In the genomic region with DNA sequence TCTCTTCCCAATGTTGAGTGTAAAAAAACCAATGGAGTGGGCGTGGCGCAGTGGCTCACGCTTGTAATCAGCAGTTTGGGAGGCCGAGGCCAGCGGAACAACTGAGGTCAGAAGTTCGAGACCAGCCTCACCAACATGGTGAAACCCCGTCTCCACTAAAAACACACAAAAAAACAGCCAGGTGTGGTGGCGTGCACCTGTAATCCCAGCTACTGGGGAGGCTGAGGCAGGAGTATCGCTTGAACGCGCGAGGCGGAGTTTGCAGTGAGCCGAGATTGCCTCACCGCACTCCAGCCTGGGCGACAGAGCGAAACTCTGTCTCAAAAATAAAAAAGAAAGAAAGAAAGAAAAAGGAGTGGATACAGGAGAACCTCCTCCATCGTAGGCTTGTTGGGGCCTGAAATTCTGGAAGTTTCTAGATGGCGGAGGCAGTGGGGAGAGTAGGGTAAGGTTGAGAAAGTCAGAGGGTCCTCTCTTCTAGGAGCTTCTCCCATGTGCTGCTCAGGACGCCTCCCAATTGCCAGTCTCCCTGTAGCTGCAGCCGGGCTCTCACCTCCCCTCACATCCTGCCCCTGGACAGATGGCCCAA, we compare ENCODE assay signal across 8 cellular contexts. TPM values are rescaled to one million over a fixed set of nuclear protein-coding genes. Genes with fewer than 3 reads are reported as not detected.
DNase-seq lines count a peak whose midpoint lies in the region; ATAC-seq, FAIRE-seq and TF ChIP-seq lines count a peak whose summit lies in the region.

No MANE protein-coding gene starts in this region.

- H3F3A ChIP-seq in PC-3 (ENCODE audit: low read length, unreplicated experiment) = no peaks in the 10 kb centered on the region

- peaks cover 29% of the 10 kb centered on the region for H3K79me2 ChIP-seq in PC-3 (ENCODE audit: low read length)

- peak overlapping the region; percentile 92 to 97 (median 94) for H3K27ac Mint-ChIP-seq in CD4-positive, alpha-beta memory T cell
- H3K27ac Mint-ChIP-seq in endodermal cell = peak overlapping the region; percentile 90
- peak overlapping the region; percentile 91 for H3K27ac Mint-ChIP-seq in osteocyte (ENCODE audit: unreplicated experiment)

- peak overlapping the region; percentile 88 to 94 (median 92) for H3K4me3 Mint-ChIP-seq in CD4-positive, alpha-beta memory T cell
- H3K4me3 Mint-ChIP-seq in endodermal cell = peak overlapping the region; percentile 74
- peak overlapping the region; percentile 79 for H3K4me3 Mint-ChIP-seq in osteocyte (ENCODE audit: unreplicated experiment)

- CTCF ChIA-PET in CD4-positive, alpha-beta memory T cell (lab: Charles Lee; ENCODE audit: partially characterized antibody) = interaction anchor here (0.6 to 3.0 kb wide), 15 partner anchors 8 to 135 kb away, joined by 3 to 101 read pairs (median 6); partner anchors contain the start of genes DCTPP1, ZNF688, ZNF747 and ZNF785
- CTCF ChIA-PET in PC-3 (lab: Charles Lee) = interaction anchor here (0.7 to 1.4 kb wide), 4 partner anchors 18 to 129 kb away, joined by 3 to 6 read pairs (median 4); partner anchors contain the start of gene DCTPP1

- peak overlapping the region; percentile 74 for H3K9ac ChIP-seq in PC-3 (ENCODE audit: low read length)
- no peak overlapping the region for H3K9ac ChIP-seq in endodermal cell (ENCODE audit: extremely low read depth, low read length, poor library complexity, severe bottlenecking)

- H3K36me3 ChIP-seq in CD4-positive, alpha-beta memory T cell (ENCODE audit: insufficient read depth, low read length) = peaks cover 14% of the 10 kb centered on the region
- H3K36me3 ChIP-seq in PC-3 (ENCODE audit: low read depth, low read length) = no peaks in the 10 kb centered on the region
- peaks cover 20% of the 10 kb centered on the region for H3K36me3 ChIP-seq in endodermal cell (ENCODE audit: control insufficient read depth, insufficient read depth, low read length)

- H3K4me1 ChIP-seq in CD4-positive, alpha-beta memory T cell (ENCODE audit: insufficient read depth, low read length) = peaks cover 47% of the 10 kb centered on the region
- H3K4me1 ChIP-seq in PC-3 (ENCODE audit: insufficient read depth, low read length) (peaks cover 3% of the 10 kb centered on the region; the same call in 1 of the 2 replicates), endodermal cell (ENCODE audit: control insufficient read depth, insufficient read depth, low read length) (peaks cover under 1% of the 10 kb centered on the region)

- peaks cover 14% of the 10 kb centered on the region in 2 donors for H3K36me3 Mint-ChIP-seq in CD4-positive, alpha-beta memory T cell
- H3K36me3 Mint-ChIP-seq in endodermal cell (ENCODE audit: low read depth) (peaks cover 18% of the 10 kb centered on the region), osteocyte (ENCODE audit: unreplicated experiment) (peaks cover 7% of the 10 kb centered on the region)

- peak overlapping the region in 1 of 2 donors; percentile 75 for H3K4me3 ChIP-seq in CD4-positive, alpha-beta memory T cell (ENCODE audit: low read length in 2 of 2)
- H3K4me3 ChIP-seq in PC-3 (ENCODE audit: low read length) (peak overlapping the region; percentile 92; the same call in 1 of the 2 replicates), endodermal cell (ENCODE audit: low read length) (peak overlapping the region; percentile 41)

- ATAC-seq in PC-3 (no peak), GM21786 (IDR thresholded peaks at IDR 0.05; ENCODE audit: unreplicated experiment) (no peak)

- FAIRE-seq in urothelium cell line (lab: Jason Lieb, UNC) = no peak

- no peaks in the 10 kb centered on the region for H3K9me2 ChIP-seq in PC-3 (replicated peaks; ENCODE audit: low read length)

- H3K27me3 ChIP-seq in CD4-positive, alpha-beta memory T cell (ENCODE audit: insufficient read depth, low read length) = no peaks in the 10 kb centered on the region
- H3K27me3 ChIP-seq in PC-3 (ENCODE audit: low read length) (no peaks in the 10 kb centered on the region), endodermal cell (ENCODE audit: control insufficient read depth, insufficient read depth, low read length, poor library complexity, severe bottlenecking) (no peaks in the 10 kb centered on the region)

- TSS peak; percentile 93 for BruUV-seq in PC-3 (replicated peaks; lab: Mats Ljungman, UMichigan)

- TF ChIP-seq CTCF in PC-3 (conservative IDR thresholded peaks at IDR 0.05; ENCODE audit: low read depth, low read length) (no peak), endodermal cell (conservative IDR thresholded peaks at IDR 0.05) (no peak), osteocyte (IDR thresholded peaks at IDR 0.05) (no peak)

- 90 to 93% methylated on average over 18 to 21 of the region's 21 CpGs for WGBS in endodermal cell (ENCODE audit: insufficient coverage in 1 of 2, insufficient read length in 1 of 2), 2 experiments

- no peak for DNase-seq in CD4-positive, alpha-beta memory T cell
- no peak for DNase-seq in PC-3
- no peak for DNase-seq in endodermal cell
- DNase-seq in osteocyte (ENCODE audit: extremely low spot score, unreplicated experiment) = no peak
- DNase-seq in T-helper 9 cell = no peak
- no peak for DNase-seq in SIG-M5 treated with dmso at 0.1 percent for 504 hours (lab: John Stamatoyannopoulos, UW; ENCODE audit: unreplicated experiment)
- no peak for DNase-seq in urothelium cell line (ENCODE audit: low spot score)

- peaks cover 0 to 2% (median 0%) of the 10 kb centered on the region in 8 donors for H3K9me3 Mint-ChIP-seq in CD4-positive, alpha-beta memory T cell
- H3K9me3 Mint-ChIP-seq in endodermal cell = no peaks in the 10 kb centered on the region
- no peaks in the 10 kb centered on the region for H3K9me3 Mint-ChIP-seq in osteocyte (ENCODE audit: unreplicated experiment)

- POLR2A ChIA-PET in CD4-positive, alpha-beta memory T cell (lab: Charles Lee; ENCODE audit: partially characterized antibody) = interaction anchor here (0.7 to 13.9 kb wide), 30 partner anchors 9 to 467 kb away, joined by 3 to 457 read pairs (median 7); partner anchors contain the start of genes DCTPP1, FBRS, ITGAL and PRR14
- POLR2A ChIA-PET in PC-3 (lab: Charles Lee; ENCODE audit: unreplicated experiment) = interaction anchor here (0.5 to 1.4 kb wide), 6 partner anchors 9 to 1695 kb away, joined by 3 to 8 read pairs (median 6); partner anchors contain the start of genes CORO1A, SH2B1 and ZNF689

- H4K20me1 ChIP-seq in PC-3 (ENCODE audit: low read length) = no peaks in the 10 kb centered on the region

- H3K27ac ChIP-seq in CD4-positive, alpha-beta memory T cell (ENCODE audit: low read depth, low read length) = peak overlapping the region; percentile 95
- peak overlapping the region; percentile 49 for H3K27ac ChIP-seq in PC-3 (ENCODE audit: low read length)
- H3K27ac ChIP-seq in endodermal cell (ENCODE audit: low read depth, low read length) = peak overlapping the region; percentile 94

- H3K4me2 ChIP-seq in PC-3 (ENCODE audit: low read length) = peak overlapping the region; percentile 73

- H3K27me3 Mint-ChIP-seq in CD4-positive, alpha-beta memory T cell = no peaks in the 10 kb centered on the region
- peaks cover 14% of the 10 kb centered on the region for H3K27me3 Mint-ChIP-seq in endodermal cell (ENCODE audit: insufficient read depth)
- no peaks in the 10 kb centered on the region for H3K27me3 Mint-ChIP-seq in osteocyte (ENCODE audit: unreplicated experiment)

- no peaks in the 10 kb centered on the region for H3K9me3 ChIP-seq in CD4-positive, alpha-beta memory T cell (ENCODE audit: control insufficient read depth in 1 of 2, low read length in 2 of 2)
- no peaks in the 10 kb centered on the region for H3K9me3 ChIP-seq in PC-3 (ENCODE audit: low read length)
- no peaks in the 10 kb centered on the region for H3K9me3 ChIP-seq in endodermal cell (ENCODE audit: control insufficient read depth, low read length)

- peak overlapping the region; percentile 90 for H2AFZ ChIP-seq in PC-3 (ENCODE audit: low read length)

- peaks cover 12 to 48% (median 30%) of the 10 kb centered on the region in 4 donors for H3K4me1 Mint-ChIP-seq in CD4-positive, alpha-beta memory T cell
- H3K4me1 Mint-ChIP-seq in endodermal cell (peaks cover 5% of the 10 kb centered on the region), osteocyte (ENCODE audit: unreplicated experiment) (peaks cover 21% of the 10 kb centered on the region)

- intact Hi-C loops in CD4-positive, alpha-beta memory T cell (cut with micrococcal nuclease) = loop anchor here (1.0 to 2.0 kb wide), 8 partner anchors 13 to 139 kb away; partner anchors contain the start of genes DCTPP1, FBRS and ZNF785
- intact Hi-C loops in PC-3 (cut with micrococcal nuclease) = loop anchor here (1.0 kb wide), 2 partner anchors 24 to 26 kb away; partner anchors contain the start of gene ZNF785

RNA-seq across cellular contexts. Expression of gene ZNF764, which starts 0.7 kb away (rescaled TPM):
- 10 to 100 TPM; 28.9 to 29.3 TPM for total RNA-seq in CD4-positive, alpha-beta memory T cell
- 1 to 10 TPM; 4.2 to 8.8 TPM for polyA plus RNA-seq in CD4-positive, alpha-beta memory T cell
- total RNA-seq in PC-3 (2014; rRNA removed) (8.1 and 12.8 TPM in 2 replicates), endodermal cell (10 to 100 TPM; 19.0 TPM), osteocyte (10.1 and 12.1 TPM in 2 replicates)
- polyA plus RNA-seq in endodermal cell (2013, experiment 1 of 2) = 13.7 TPM
- polyA plus RNA-seq in endodermal cell (2013, experiment 2 of 2) = 12.5 TPM

RNA-seq across cellular contexts. Expression of gene ZNF688, which starts 12.6 kb away (rescaled TPM):
- 10 to 100 TPM; 21.4 to 22.7 TPM for total RNA-seq in CD4-positive, alpha-beta memory T cell
- 10 to 100 TPM; 31.7 to 33.8 TPM for polyA plus RNA-seq in CD4-positive, alpha-beta memory T cell
- total RNA-seq in PC-3 (2014; rRNA removed) (5.5 and 14.3 TPM in 2 replicates), endodermal cell (1 to 10 TPM; 6.4 to 7.5 TPM), osteocyte (10.9 and 11.3 TPM in 2 replicates)
- polyA plus RNA-seq in endodermal cell (2013, experiment 1 of 2) = 9.6 TPM
- polyA plus RNA-seq in endodermal cell (2013, experiment 2 of 2) = 9.1 TPM

RNA-seq across cellular contexts. Expression of gene ZNF747, which starts 24.2 kb away (rescaled TPM):
- 10 to 100 TPM; 15.7 to 17.8 TPM for total RNA-seq in CD4-positive, alpha-beta memory T cell
- polyA plus RNA-seq in CD4-positive, alpha-beta memory T cell = 1 to 10 TPM; 7.8 to 8.8 TPM
- total RNA-seq in PC-3 (2014; rRNA removed) = 7.9 and 8.9 TPM in 2 replicates
- total RNA-seq in endodermal cell = 10 to 100 TPM; 15.5 to 17.1 TPM
- polyA plus RNA-seq in endodermal cell (2013, experiment 1 of 2) = 6.7 TPM
- 6.6 TPM for polyA plus RNA-seq in endodermal cell (2013, experiment 2 of 2)
- 4.3 and 4.8 TPM in 2 replicates for total RNA-seq in osteocyte

RNA-seq across cellular contexts. Expression of gene ZNF785, which starts 26.6 kb away (rescaled TPM):
- 10 to 100 TPM; 33.4 to 34.2 TPM for total RNA-seq in CD4-positive, alpha-beta memory T cell
- polyA plus RNA-seq in CD4-positive, alpha-beta memory T cell = 1 to 10 TPM; 1.7 to 3.4 TPM
- total RNA-seq in PC-3 (2014; rRNA removed) (4.9 and 5.0 TPM in 2 replicates), endodermal cell (10 to 100 TPM; 22.5 to 24.0 TPM), osteocyte (14.8 and 19.8 TPM in 2 replicates)
- 14.3 TPM for polyA plus RNA-seq in endodermal cell (2013, experiment 1 of 2)
- polyA plus RNA-seq in endodermal cell (2013, experiment 2 of 2) = 13.2 TPM

RNA-seq across cellular contexts. Expression of gene ZNF768, which starts 32.5 kb away (rescaled TPM):
- total RNA-seq in CD4-positive, alpha-beta memory T cell = 1 to 10 TPM; 5.8 to 6.1 TPM
- 1 to 10 TPM in 1 of 2 donors, under 1 TPM in 1; 0.69 to 1.7 TPM for polyA plus RNA-seq in CD4-positive, alpha-beta memory T cell
- total RNA-seq in PC-3 (2014; rRNA removed) (31.2 and 46.7 TPM in 2 replicates), endodermal cell (10 to 100 TPM; 47.0 to 59.2 TPM), osteocyte (36.4 and 37.1 TPM in 2 replicates)
- polyA plus RNA-seq in endodermal cell (2013, experiment 1 of 2) = 52.3 TPM
- polyA plus RNA-seq in endodermal cell (2013, experiment 2 of 2) = 47.9 TPM
